ENCODE assay signal across 11 cellular contexts in genomic region chr5:106269252-106269843, GRCh38.
DNase-seq lines count a peak whose midpoint lies in the region; ATAC-seq, FAIRE-seq and TF ChIP-seq lines count a peak whose summit lies in the region.
"Had no signal": no experiment of that assay in that cellular context is flagged by ENCODE, and none has a peak within 500 bp of the region (broad histone marks: within the 10 kb centered on the region; RNA-seq: fewer than 3 reads in every experiment).

No MANE protein-coding gene starts in this region.

- peaks cover 0 to 2% (median 0%) of the 10 kb centered on the region in 3 donors for H3K9me3 ChIP-seq in adrenal gland (replicated peaks in 1 of 3)
- H3K9me3 ChIP-seq in kidney (ENCODE audit: control insufficient read depth in 1 of 2, low read length in 2 of 2), result no peaks in the 10 kb centered on the region

- intact Hi-C loops in adrenal gland (cut with DNase I), result no loop called here
- intact Hi-C loops in kidney (cut with DNase I), result no loop called here

- ATAC-seq in HG03432 (IDR thresholded peaks at IDR 0.05; ENCODE audit: unreplicated experiment) (peak; percentile 52), HG03135 (IDR thresholded peaks at IDR 0.05; ENCODE audit: unreplicated experiment) (no peak), GM18519 (IDR thresholded peaks at IDR 0.05; ENCODE audit: low FRiP score, unreplicated experiment) (no peak)

- no peak for TF ChIP-seq POLR2A in adrenal gland (IDR thresholded peaks at IDR 0.05)

- no peak for DNase-seq in BJ (ENCODE audit: low read depth)
- no peak for DNase-seq in adrenal gland
- no peak for DNase-seq in kidney
- no peak for DNase-seq in germinal center (ENCODE audit: low spot score)
- DNase-seq in ureter (ENCODE audit: low spot score), result no peak
- DNase-seq: erythroblast; stimulated activated CD4-positive, alpha-beta T cell treated with anti-CD3 and anti-CD28 coated beads, Interleukin-2, amount 100 ng/mL, for 24 hours had no signal

- WGBS in adrenal gland, 4 donors, result 61 to 80% (median 72%) methylated on average over 2 of the region's 2 CpGs

- no peak overlapping the region for H3K4me3 ChIP-seq in BJ (ENCODE audit: low read depth, low read length)
- H3K4me3 ChIP-seq in adrenal gland, result no peak overlapping the region
- no peak overlapping the region for H3K4me3 ChIP-seq in kidney (ENCODE audit: low read length in 2 of 2)

- H3K4me1 ChIP-seq in adrenal gland (replicated peaks in 1 of 2) (no peaks in the 10 kb centered on the region), kidney (ENCODE audit: control insufficient read depth in 1 of 2, insufficient read depth in 1 of 2, low read depth in 1 of 2, low read length in 2 of 2) (no peaks in the 10 kb centered on the region)

- POLR2A ChIA-PET in BJ (lab: Charles Lee), result no interaction called here

- no peak overlapping the region for H3K27ac ChIP-seq in adrenal gland
- H3K27ac ChIP-seq in kidney (ENCODE audit: low read depth in 2 of 2, low read length in 2 of 2), result no peak overlapping the region

- no peaks in the 10 kb centered on the region for H3K27me3 ChIP-seq in BJ (ENCODE audit: control insufficient read depth, insufficient read depth, low read length)
- H3K27me3 ChIP-seq in adrenal gland, result no peaks in the 10 kb centered on the region

- no peak overlapping the region for H3K9ac ChIP-seq in kidney (ENCODE audit: low read length in 2 of 2)

- FAIRE-seq in kidney (lab: Jason Lieb, UNC), result no peak
- FAIRE-seq: GM18507 had no signal

- TF ChIP-seq CTCF in BJ (IDR thresholded peaks at IDR 0.05; ENCODE audit: insufficient read depth, low read depth, low read length) (peak; percentile 74), adrenal gland (IDR thresholded peaks at IDR 0.05) (peak in 4 of 6 experiments; percentile 12 to 36 (median 14)), kidney (IDR thresholded peaks at IDR 0.05; ENCODE audit: borderline replicate concordance, extremely low read depth, insufficient read depth) (peak; percentile 12)

- H3K36me3 ChIP-seq in BJ (ENCODE audit: control insufficient read depth, insufficient read depth, low read length), result no peaks in the 10 kb centered on the region
- no peaks in the 10 kb centered on the region for H3K36me3 ChIP-seq in adrenal gland (replicated peaks in 1 of 2)
- H3K36me3 ChIP-seq in kidney (ENCODE audit: control insufficient read depth in 1 of 2, insufficient read depth in 2 of 2, low read length in 2 of 2), result no peaks in the 10 kb centered on the region

- CTCF ChIA-PET in BJ (lab: Yijun Ruan, JAX), result interaction anchor here (0.6 to 1.6 kb wide), 17 partner anchors 8 to 607 kb away, joined by 3 to 4 read pairs (median 3); no protein-coding TSS in a partner anchor

Comparison
In these comparisons a context has a peak if more than half of its experiments do, and no peak if none do; other contexts are left out.
1. CTCF ChIP-seq: peak in every context shown above with its lines; median percentile 74 in BJ; 14 in adrenal gland; 12 in kidney.